In the genomic region with DNA sequence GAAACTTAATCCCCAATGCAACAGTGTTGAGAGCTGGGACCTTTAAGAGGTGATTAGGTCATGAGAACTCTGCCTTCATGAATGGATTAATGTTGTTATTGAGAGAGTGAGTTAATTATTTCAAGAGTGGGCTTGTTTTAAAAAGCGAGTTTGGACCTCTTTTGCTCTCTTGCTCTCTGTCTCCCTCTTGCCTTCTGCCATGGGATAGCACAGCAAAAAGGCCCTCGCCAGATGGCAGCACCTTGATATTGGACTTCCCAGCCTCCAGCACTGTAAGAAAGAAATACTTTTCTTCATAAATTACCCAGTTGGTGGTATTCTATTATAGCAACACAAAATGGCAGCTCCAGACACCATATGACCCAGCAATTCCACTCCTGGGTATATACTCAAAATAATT, we compare ENCODE assay signal across 1 cellular context.
TF ChIP-seq lines count a peak whose summit lies in the region.

No MANE protein-coding gene starts in this region.

TF ChIP-seq in K562, 482 proteins besides CTCF, POLR2A, EP300 and RAD21 (continued from another document):
- TF ChIP-seq, protein P1, sequence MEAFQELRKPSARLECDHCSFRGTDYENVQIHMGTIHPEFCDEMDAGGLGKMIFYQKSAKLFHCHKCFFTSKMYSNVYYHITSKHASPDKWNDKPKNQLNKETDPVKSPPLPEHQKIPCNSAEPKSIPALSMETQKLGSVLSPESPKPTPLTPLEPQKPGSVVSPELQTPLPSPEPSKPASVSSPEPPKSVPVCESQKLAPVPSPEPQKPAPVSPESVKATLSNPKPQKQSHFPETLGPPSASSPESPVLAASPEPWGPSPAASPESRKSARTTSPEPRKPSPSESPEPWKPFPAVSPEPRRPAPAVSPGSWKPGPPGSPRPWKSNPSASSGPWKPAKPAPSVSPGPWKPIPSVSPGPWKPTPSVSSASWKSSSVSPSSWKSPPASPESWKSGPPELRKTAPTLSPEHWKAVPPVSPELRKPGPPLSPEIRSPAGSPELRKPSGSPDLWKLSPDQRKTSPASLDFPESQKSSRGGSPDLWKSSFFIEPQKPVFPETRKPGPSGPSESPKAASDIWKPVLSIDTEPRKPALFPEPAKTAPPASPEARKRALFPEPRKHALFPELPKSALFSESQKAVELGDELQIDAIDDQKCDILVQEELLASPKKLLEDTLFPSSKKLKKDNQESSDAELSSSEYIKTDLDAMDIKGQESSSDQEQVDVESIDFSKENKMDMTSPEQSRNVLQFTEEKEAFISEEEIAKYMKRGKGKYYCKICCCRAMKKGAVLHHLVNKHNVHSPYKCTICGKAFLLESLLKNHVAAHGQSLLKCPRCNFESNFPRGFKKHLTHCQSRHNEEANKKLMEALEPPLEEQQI (IDR thresholded peaks at IDR 0.05), result peak; percentile 61; the same call in 1 of the 2 replicates
- TF ChIP-seq CBX3 (IDR thresholded peaks at IDR 0.05; ENCODE audit: borderline replicate concordance in 1 of 2, low read length in 2 of 2), result peak in 1 of 2 experiments; percentile 59; a peak in 1 of 3 replicates
- TF ChIP-seq, protein P2, sequence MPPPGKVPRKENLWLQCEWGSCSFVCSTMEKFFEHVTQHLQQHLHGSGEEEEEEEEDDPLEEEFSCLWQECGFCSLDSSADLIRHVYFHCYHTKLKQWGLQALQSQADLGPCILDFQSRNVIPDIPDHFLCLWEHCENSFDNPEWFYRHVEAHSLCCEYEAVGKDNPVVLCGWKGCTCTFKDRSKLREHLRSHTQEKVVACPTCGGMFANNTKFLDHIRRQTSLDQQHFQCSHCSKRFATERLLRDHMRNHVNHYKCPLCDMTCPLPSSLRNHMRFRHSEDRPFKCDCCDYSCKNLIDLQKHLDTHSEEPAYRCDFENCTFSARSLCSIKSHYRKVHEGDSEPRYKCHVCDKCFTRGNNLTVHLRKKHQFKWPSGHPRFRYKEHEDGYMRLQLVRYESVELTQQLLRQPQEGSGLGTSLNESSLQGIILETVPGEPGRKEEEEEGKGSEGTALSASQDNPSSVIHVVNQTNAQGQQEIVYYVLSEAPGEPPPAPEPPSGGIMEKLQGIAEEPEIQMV (tag; conservative IDR thresholded peaks at IDR 0.05; ENCODE audit: low read depth), result no peak
- TF ChIP-seq KAT8 (IDR thresholded peaks at IDR 0.05; ENCODE audit: low read depth), result no peak
- TF ChIP-seq SMC3 (conservative IDR thresholded peaks at IDR 0.05; ENCODE audit: insufficient read depth, low read depth, low read length), result peak; percentile 58
- TF ChIP-seq E2F3 (CRISPR knock-in tag; IDR thresholded peaks at IDR 0.05), result no peak
- TF ChIP-seq, protein P3, sequence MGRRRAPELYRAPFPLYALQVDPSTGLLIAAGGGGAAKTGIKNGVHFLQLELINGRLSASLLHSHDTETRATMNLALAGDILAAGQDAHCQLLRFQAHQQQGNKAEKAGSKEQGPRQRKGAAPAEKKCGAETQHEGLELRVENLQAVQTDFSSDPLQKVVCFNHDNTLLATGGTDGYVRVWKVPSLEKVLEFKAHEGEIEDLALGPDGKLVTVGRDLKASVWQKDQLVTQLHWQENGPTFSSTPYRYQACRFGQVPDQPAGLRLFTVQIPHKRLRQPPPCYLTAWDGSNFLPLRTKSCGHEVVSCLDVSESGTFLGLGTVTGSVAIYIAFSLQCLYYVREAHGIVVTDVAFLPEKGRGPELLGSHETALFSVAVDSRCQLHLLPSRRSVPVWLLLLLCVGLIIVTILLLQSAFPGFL (CRISPR knock-in tag; IDR thresholded peaks at IDR 0.05), result no peak
- TF ChIP-seq RB1 (IDR thresholded peaks at IDR 0.05; ENCODE audit: low read depth), result 0 out of 2 replicates have a peak, but pooled peaks have one; percentile 20
- TF ChIP-seq, protein P4, sequence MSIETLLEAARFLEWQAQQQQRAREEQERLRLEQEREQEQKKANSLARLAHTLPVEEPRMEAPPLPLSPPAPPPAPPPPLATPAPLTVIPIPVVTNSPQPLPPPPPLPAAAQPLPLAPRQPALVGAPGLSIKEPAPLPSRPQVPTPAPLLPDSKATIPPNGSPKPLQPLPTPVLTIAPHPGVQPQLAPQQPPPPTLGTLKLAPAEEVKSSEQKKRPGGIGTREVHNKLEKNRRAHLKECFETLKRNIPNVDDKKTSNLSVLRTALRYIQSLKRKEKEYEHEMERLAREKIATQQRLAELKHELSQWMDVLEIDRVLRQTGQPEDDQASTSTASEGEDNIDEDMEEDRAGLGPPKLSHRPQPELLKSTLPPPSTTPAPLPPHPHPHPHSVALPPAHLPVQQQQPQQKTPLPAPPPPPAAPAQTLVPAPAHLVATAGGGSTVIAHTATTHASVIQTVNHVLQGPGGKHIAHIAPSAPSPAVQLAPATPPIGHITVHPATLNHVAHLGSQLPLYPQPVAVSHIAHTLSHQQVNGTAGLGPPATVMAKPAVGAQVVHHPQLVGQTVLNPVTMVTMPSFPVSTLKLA (conservative IDR thresholded peaks at IDR 0.05), result no peak
- TF ChIP-seq ILF3 (IDR thresholded peaks at IDR 0.05; ENCODE audit: borderline replicate concordance), result no peak
- no peak for TF ChIP-seq NFYB (IDR thresholded peaks at IDR 0.05; ENCODE audit: extremely low read depth, insufficient read length)
- no peak for TF ChIP-seq MCM7 (IDR thresholded peaks at IDR 0.05)
- TF ChIP-seq, protein P5, sequence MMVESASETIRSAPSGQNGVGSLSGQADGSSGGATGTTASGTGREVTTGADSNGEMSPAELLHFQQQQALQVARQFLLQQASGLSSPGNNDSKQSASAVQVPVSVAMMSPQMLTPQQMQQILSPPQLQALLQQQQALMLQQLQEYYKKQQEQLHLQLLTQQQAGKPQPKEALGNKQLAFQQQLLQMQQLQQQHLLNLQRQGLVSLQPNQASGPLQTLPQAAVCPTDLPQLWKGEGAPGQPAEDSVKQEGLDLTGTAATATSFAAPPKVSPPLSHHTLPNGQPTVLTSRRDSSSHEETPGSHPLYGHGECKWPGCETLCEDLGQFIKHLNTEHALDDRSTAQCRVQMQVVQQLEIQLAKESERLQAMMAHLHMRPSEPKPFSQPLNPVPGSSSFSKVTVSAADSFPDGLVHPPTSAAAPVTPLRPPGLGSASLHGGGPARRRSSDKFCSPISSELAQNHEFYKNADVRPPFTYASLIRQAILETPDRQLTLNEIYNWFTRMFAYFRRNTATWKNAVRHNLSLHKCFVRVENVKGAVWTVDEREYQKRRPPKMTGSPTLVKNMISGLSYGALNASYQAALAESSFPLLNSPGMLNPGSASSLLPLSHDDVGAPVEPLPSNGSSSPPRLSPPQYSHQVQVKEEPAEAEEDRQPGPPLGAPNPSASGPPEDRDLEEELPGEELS (CRISPR knock-in tag; IDR thresholded peaks at IDR 0.05; ENCODE audit: borderline replicate concordance), result no peak
- TF ChIP-seq, protein P6, sequence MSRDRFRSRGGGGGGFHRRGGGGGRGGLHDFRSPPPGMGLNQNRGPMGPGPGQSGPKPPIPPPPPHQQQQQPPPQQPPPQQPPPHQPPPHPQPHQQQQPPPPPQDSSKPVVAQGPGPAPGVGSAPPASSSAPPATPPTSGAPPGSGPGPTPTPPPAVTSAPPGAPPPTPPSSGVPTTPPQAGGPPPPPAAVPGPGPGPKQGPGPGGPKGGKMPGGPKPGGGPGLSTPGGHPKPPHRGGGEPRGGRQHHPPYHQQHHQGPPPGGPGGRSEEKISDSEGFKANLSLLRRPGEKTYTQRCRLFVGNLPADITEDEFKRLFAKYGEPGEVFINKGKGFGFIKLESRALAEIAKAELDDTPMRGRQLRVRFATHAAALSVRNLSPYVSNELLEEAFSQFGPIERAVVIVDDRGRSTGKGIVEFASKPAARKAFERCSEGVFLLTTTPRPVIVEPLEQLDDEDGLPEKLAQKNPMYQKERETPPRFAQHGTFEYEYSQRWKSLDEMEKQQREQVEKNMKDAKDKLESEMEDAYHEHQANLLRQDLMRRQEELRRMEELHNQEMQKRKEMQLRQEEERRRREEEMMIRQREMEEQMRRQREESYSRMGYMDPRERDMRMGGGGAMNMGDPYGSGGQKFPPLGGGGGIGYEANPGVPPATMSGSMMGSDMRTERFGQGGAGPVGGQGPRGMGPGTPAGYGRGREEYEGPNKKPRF (IDR thresholded peaks at IDR 0.05; ENCODE audit: low read depth, low read length), result no peak
- TF ChIP-seq ZNF311 (CRISPR knock-in tag; IDR thresholded peaks at IDR 0.05), result no peak
- TF ChIP-seq RBM22 (IDR thresholded peaks at IDR 0.05; ENCODE audit: low read depth, low read length, poor library complexity, severe bottlenecking), result no peak
- peak; percentile 25; the same call in 1 of the 2 replicates for TF ChIP-seq TEAD4 (IDR thresholded peaks at IDR 0.05; ENCODE audit: low read length)
- TF ChIP-seq TEAD4 (CRISPR knock-in tag; IDR thresholded peaks at IDR 0.05; ENCODE audit: borderline replicate concordance), result no peak
- no peak for TF ChIP-seq ZNF224 (CRISPR knock-in tag; IDR thresholded peaks at IDR 0.05)
- TF ChIP-seq, protein P7, sequence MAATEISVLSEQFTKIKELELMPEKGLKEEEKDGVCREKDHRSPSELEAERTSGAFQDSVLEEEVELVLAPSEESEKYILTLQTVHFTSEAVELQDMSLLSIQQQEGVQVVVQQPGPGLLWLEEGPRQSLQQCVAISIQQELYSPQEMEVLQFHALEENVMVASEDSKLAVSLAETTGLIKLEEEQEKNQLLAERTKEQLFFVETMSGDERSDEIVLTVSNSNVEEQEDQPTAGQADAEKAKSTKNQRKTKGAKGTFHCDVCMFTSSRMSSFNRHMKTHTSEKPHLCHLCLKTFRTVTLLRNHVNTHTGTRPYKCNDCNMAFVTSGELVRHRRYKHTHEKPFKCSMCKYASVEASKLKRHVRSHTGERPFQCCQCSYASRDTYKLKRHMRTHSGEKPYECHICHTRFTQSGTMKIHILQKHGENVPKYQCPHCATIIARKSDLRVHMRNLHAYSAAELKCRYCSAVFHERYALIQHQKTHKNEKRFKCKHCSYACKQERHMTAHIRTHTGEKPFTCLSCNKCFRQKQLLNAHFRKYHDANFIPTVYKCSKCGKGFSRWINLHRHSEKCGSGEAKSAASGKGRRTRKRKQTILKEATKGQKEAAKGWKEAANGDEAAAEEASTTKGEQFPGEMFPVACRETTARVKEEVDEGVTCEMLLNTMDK (IDR thresholded peaks at IDR 0.05; ENCODE audit: borderline replicate concordance, insufficient read depth, low read depth, low read length, poor library complexity, severe bottlenecking), result peak; percentile 29
